ENCODE assay signal across 8 cellular contexts in the genomic region with DNA sequence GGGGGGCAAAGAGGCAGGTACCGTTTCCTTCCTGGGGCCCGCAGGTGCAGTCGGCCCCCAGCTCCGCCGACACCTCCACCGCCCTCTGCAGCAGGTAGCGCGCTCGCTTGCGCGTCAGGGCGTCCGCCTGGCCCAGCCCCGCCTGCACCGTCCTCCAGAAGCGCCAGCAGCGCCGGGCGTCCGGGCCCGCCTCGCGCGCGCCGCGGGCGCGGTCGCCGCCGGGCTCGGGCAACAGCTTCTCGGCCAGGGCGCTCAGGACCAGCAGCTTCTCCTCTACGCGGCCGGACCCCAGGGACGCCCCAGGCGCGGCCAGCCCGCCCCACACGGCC. TPM values are rescaled to one million over a fixed set of nuclear protein-coding genes. Genes with fewer than 3 reads are reported as not detected.
DNase-seq lines count a peak whose midpoint lies in the region; ATAC-seq and TF ChIP-seq lines count a peak whose summit lies in the region.

No MANE protein-coding gene starts in this region.

- H2AFZ ChIP-seq in fibroblast of lung (ENCODE audit: low read length): peak overlapping the region; percentile 79

- H3K27me3 ChIP-seq in fibroblast of lung (ENCODE audit: control insufficient read depth, insufficient read depth, low read length): peaks cover 5% of the 10 kb centered on the region
- H3K27me3 ChIP-seq in neutrophil: peaks cover 14% of the 10 kb centered on the region
- no peaks in the 10 kb centered on the region for H3K27me3 ChIP-seq in thoracic aorta (replicated peaks; ENCODE audit: insufficient read depth)

- H3K4me1 ChIP-seq in fibroblast of lung (ENCODE audit: control insufficient read depth, extremely low read depth, insufficient read depth, low read length) (no peaks in the 10 kb centered on the region), neutrophil (ENCODE audit: control insufficient read depth in 1 of 2, insufficient read depth in 1 of 2, low read depth in 1 of 2, low read length in 1 of 2) (peaks cover 31 to 39% of the 10 kb centered on the region in 2 experiments), thoracic aorta (ENCODE audit: control insufficient read depth in 1 of 2, low read depth in 2 of 2) (peaks cover 4 to 6% of the 10 kb centered on the region in 2 donors)

- H3K79me2 ChIP-seq in fibroblast of lung (ENCODE audit: control insufficient read depth, insufficient read depth, low read length): no peaks in the 10 kb centered on the region

- no peaks in the 10 kb centered on the region for H4K20me1 ChIP-seq in fibroblast of lung (ENCODE audit: control insufficient read depth, extremely low read depth, insufficient read depth, low read length)

- no peaks in the 10 kb centered on the region for H3K36me3 ChIP-seq in fibroblast of lung (ENCODE audit: control insufficient read depth, insufficient read depth, low read length)
- no peaks in the 10 kb centered on the region for H3K36me3 ChIP-seq in neutrophil
- no peaks in the 10 kb centered on the region for H3K36me3 ChIP-seq in thoracic aorta

- H3K9me3 ChIP-seq in fibroblast of lung (ENCODE audit: control insufficient read depth, insufficient read depth, low read depth, low read length) (no peaks in the 10 kb centered on the region), neutrophil (no peaks in the 10 kb centered on the region), thoracic aorta (no peaks in the 10 kb centered on the region)

- peak; percentile 48 for ATAC-seq in GM19025 (IDR thresholded peaks at IDR 0.05; ENCODE audit: low read depth, unreplicated experiment)
- peak; percentile 40 for ATAC-seq in HG03139 (IDR thresholded peaks at IDR 0.05; ENCODE audit: unreplicated experiment)
- ATAC-seq in thoracic aorta (ENCODE audit: insufficient number of reproducible peaks, low FRiP score, low read depth): peak; percentile 32

- no peak for TF ChIP-seq CTCF in fibroblast of lung (conservative IDR thresholded peaks at IDR 0.05 in 1 of 2, IDR thresholded peaks at IDR 0.05 in 1 of 2; ENCODE audit: low read depth in 1 of 2, low read length in 2 of 2)
- TF ChIP-seq CTCF in neutrophil (IDR thresholded peaks at IDR 0.05): no peak
- no peak for TF ChIP-seq CTCF in thoracic aorta (IDR thresholded peaks at IDR 0.05)

- H3K4me2 ChIP-seq in fibroblast of lung (ENCODE audit: extremely low read depth, insufficient read depth, low read length): peak overlapping the region; percentile 92

- peak overlapping the region; percentile 74 for H3K9ac ChIP-seq in fibroblast of lung (ENCODE audit: insufficient read depth, low read length)

- DNase-seq in AML-193 (lab: John Stamatoyannopoulos, UW): peak; percentile 24 to 42
- DNase-seq in NCI-H82 (lab: John Stamatoyannopoulos, UW): peak; percentile 75
- peak; percentile 69 for DNase-seq in activated T-cell treated with anti-CD3 and anti-CD28 coated beads for 48 hours (ENCODE audit: low read depth)
- DNase-seq in fibroblast of lung (ENCODE audit: low read depth in 2 of 2): peak; percentile 28 to 47
- DNase-seq in thoracic aorta (ENCODE audit: low spot score): no peak

- H3K4me3 ChIP-seq in fibroblast of lung (replicated peaks in 1 of 4; ENCODE audit: control extremely low read depth in 1 of 4, insufficient read depth in 1 of 4, low read depth in 3 of 4, low read length in 4 of 4) (peak overlapping the region; percentile 57 to 79 (median 66)), neutrophil (ENCODE audit: low read depth in 1 of 2, low read length in 1 of 2) (peak overlapping the region; percentile 60 to 69), thoracic aorta (peak overlapping the region; percentile 83)

- H3K27ac ChIP-seq in fibroblast of lung (ENCODE audit: insufficient read depth, low read length) (peak overlapping the region; percentile 37), neutrophil (peak overlapping the region; percentile 53), thoracic aorta (peak overlapping the region; percentile 38 to 47)

RNA-seq across cellular contexts. Expression of a gene that starts 0.9 kb away (rescaled TPM):
- 20.6 and 22.9 TPM in 2 replicates for total RNA-seq in fibroblast of lung
- 11.6 and 15.3 TPM in 2 replicates for polyA plus RNA-seq in fibroblast of lung
- polyA plus RNA-seq in fibroblast of lung (2012): 6.0 and 6.8 TPM in 2 replicates
- polyA minus RNA-seq in fibroblast of lung (ENCODE audit: low replicate concordance): 6.3 and 10.4 TPM in 2 replicates
- total RNA-seq in thoracic aorta: 10 to 100 TPM; 11.5 to 13.5 TPM
